ENCODE assay signal across 38 cellular contexts in genomic region chr10:112607506-112607905, GRCh38.
"Had no signal": no experiment of that assay in that cellular context is flagged by ENCODE, and none has a peak within 500 bp of the region (broad histone marks: within the 10 kb centered on the region; RNA-seq: fewer than 3 reads in every experiment).

No MANE protein-coding gene starts in this region.

- H3K4me3 Mint-ChIP-seq: activated naive CD4-positive, alpha-beta T cell treated with anti-CD3 and anti-CD28 coated beads for 36 hours; activated naive CD4-positive, alpha-beta T cell treated with anti-CD3 and anti-CD28 coated beads, Interleukin-2, amount 10 ng/mL, durations not matched to agents 7 days and 5 days; activated naive CD4-positive, alpha-beta T cell treated with anti-CD3 and anti-CD28 coated beads, Interleukin-2, amount 50 U/mL, for 24 hours; activated naive CD8-positive, alpha-beta T cell; activated naive CD8-positive, alpha-beta T cell treated with anti-CD3 and anti-CD28 coated beads for 36 hours; activated naive CD8-positive, alpha-beta T cell treated with anti-CD3 and anti-CD28 coated beads, Interleukin-2, amount 10 ng/mL, durations not matched to agents 7 days and 5 days; activated naive CD8-positive, alpha-beta T cell treated with anti-CD3 and anti-CD28 coated beads, Interleukin-2, amount 50 U/mL, for 24 hours; activated T-cell treated with anti-CD3 and anti-CD28 coated beads, Interleukin-2, amount 50 U/mL, for 24 hours; activated T-cell treated with anti-CD3 and anti-CD28 coated beads, Interleukin-2, amount 50 U/mL, for 4 hours; activated T-cell treated with anti-CD3 and anti-CD28 coated beads, Interleukin-2, amount 50 U/mL, for 72 hours; activated T-helper 1 cell treated with anti-CD3 and anti-CD28 coated beads, Interleukin-12 subunit alpha, Interleukin-12 subunit beta, Interleukin-2, Interleukin-4 antibody, amounts not matched to agents 30 ng/mL and 10 ng/mL and 1 ng/mL, durations not matched to agents 14 hours and 24 hours and 36 hours; activated T-helper 17 cell treated with anti-CD3 and anti-CD28 coated beads, Interleukin-2, amount 50 U/mL, for 72 hours; brain; central memory CD8-positive, alpha-beta T cell had no signal

- H3K27ac ChIP-seq: adrenal gland, ascending aorta, body of pancreas, brain microvascular endothelial cell, breast epithelium, cardiac muscle cell had no signal

- H3K36me3 ChIP-seq: adrenal gland, ascending aorta, brain microvascular endothelial cell, breast epithelium, cardiac muscle cell had no signal

- H3K4me1 ChIP-seq: adrenal gland, ascending aorta, body of pancreas, breast epithelium had no signal

- H3K4me1 Mint-ChIP-seq: activated naive CD4-positive, alpha-beta T cell treated with anti-CD3 and anti-CD28 coated beads, Interleukin-2, amount 10 ng/mL, durations not matched to agents 7 days and 5 days; activated naive CD4-positive, alpha-beta T cell treated with anti-CD3 and anti-CD28 coated beads, Interleukin-2, amount 50 U/mL, for 24 hours; activated naive CD8-positive, alpha-beta T cell treated with anti-CD3 and anti-CD28 coated beads, Interleukin-2, amount 10 ng/mL, durations not matched to agents 7 days and 5 days; activated naive CD8-positive, alpha-beta T cell treated with anti-CD3 and anti-CD28 coated beads, Interleukin-2, amount 50 U/mL, for 24 hours; activated T-helper 17 cell treated with anti-CD3 and anti-CD28 coated beads, Interleukin-2, amount 50 U/mL, for 72 hours; brain; central memory CD8-positive, alpha-beta T cell had no signal

- H3K27me3 Mint-ChIP-seq: activated naive CD4-positive, alpha-beta T cell treated with anti-CD3 and anti-CD28 coated beads, Interleukin-2, amount 10 ng/mL, durations not matched to agents 7 days and 5 days; activated naive CD4-positive, alpha-beta T cell treated with anti-CD3 and anti-CD28 coated beads, Interleukin-2, amount 50 U/mL, for 24 hours; activated naive CD8-positive, alpha-beta T cell; activated naive CD8-positive, alpha-beta T cell treated with anti-CD3 and anti-CD28 coated beads for 36 hours; activated naive CD8-positive, alpha-beta T cell treated with anti-CD3 and anti-CD28 coated beads, Interleukin-2, amount 10 ng/mL, durations not matched to agents 7 days and 5 days; activated naive CD8-positive, alpha-beta T cell treated with anti-CD3 and anti-CD28 coated beads, Interleukin-2, amount 50 U/mL, for 24 hours; activated T-cell treated with anti-CD3 and anti-CD28 coated beads, Interleukin-2, amount 50 U/mL, for 24 hours; activated T-helper 17 cell treated with anti-CD3 and anti-CD28 coated beads, Interleukin-2, amount 50 U/mL, for 72 hours; brain; central memory CD8-positive, alpha-beta T cell had no signal

- H3K27ac Mint-ChIP-seq: activated naive CD4-positive, alpha-beta T cell treated with anti-CD3 and anti-CD28 coated beads for 36 hours; activated naive CD4-positive, alpha-beta T cell treated with anti-CD3 and anti-CD28 coated beads, Interleukin-2, amount 10 ng/mL, durations not matched to agents 7 days and 5 days; activated naive CD4-positive, alpha-beta T cell treated with anti-CD3 and anti-CD28 coated beads, Interleukin-2, amount 50 U/mL, for 24 hours; activated naive CD4-positive, alpha-beta T cell treated with anti-CD3 and anti-CD28 coated beads, Interleukin-2, amount 50 U/mL, for 72 hours; activated naive CD8-positive, alpha-beta T cell; activated naive CD8-positive, alpha-beta T cell treated with anti-CD3 and anti-CD28 coated beads for 36 hours; activated naive CD8-positive, alpha-beta T cell treated with anti-CD3 and anti-CD28 coated beads, Interleukin-2, amount 10 ng/mL, durations not matched to agents 7 days and 5 days; activated naive CD8-positive, alpha-beta T cell treated with anti-CD3 and anti-CD28 coated beads, Interleukin-2, amount 50 U/mL, for 24 hours; activated T-cell treated with anti-CD3 and anti-CD28 coated beads, Interleukin-2, amount 50 U/mL, for 24 hours; activated T-cell treated with anti-CD3 and anti-CD28 coated beads, Interleukin-2, amount 50 U/mL, for 72 hours; activated T-helper 1 cell treated with anti-CD3 and anti-CD28 coated beads, Interleukin-12 subunit alpha, Interleukin-12 subunit beta, Interleukin-2, Interleukin-4 antibody, amounts not matched to agents 30 ng/mL and 10 ng/mL and 1 ng/mL, durations not matched to agents 14 hours and 24 hours and 36 hours; activated T-helper 17 cell treated with anti-CD3 and anti-CD28 coated beads, Interleukin-2, amount 50 U/mL, for 72 hours; activated T-helper 2 cell treated with anti-CD3 and anti-CD28 coated beads, Interferon-gamma antibody, Interleukin-2, Interleukin-4, amounts not matched to agents 10 μg/mL and 5 μg/mL and 100 μg/mL, durations not matched to agents 14 hours and 24 hours and 36 hours; brain had no signal

- H3K27me3 ChIP-seq: adrenal gland, ascending aorta, body of pancreas, brain microvascular endothelial cell, breast epithelium, cardiac muscle cell had no signal

- H3K9me3 Mint-ChIP-seq: activated naive CD4-positive, alpha-beta T cell treated with anti-CD3 and anti-CD28 coated beads for 36 hours; activated naive CD4-positive, alpha-beta T cell treated with anti-CD3 and anti-CD28 coated beads, Interleukin-2, amount 10 ng/mL, durations not matched to agents 7 days and 5 days; activated naive CD4-positive, alpha-beta T cell treated with anti-CD3 and anti-CD28 coated beads, Interleukin-2, amount 50 U/mL, for 24 hours; activated naive CD8-positive, alpha-beta T cell treated with anti-CD3 and anti-CD28 coated beads for 36 hours; activated naive CD8-positive, alpha-beta T cell treated with anti-CD3 and anti-CD28 coated beads, Interleukin-2, amount 10 ng/mL, durations not matched to agents 7 days and 5 days; activated T-cell treated with anti-CD3 and anti-CD28 coated beads, Interleukin-2, amount 50 U/mL, for 24 hours; activated T-cell treated with anti-CD3 and anti-CD28 coated beads, Interleukin-2, amount 50 U/mL, for 4 hours; activated T-cell treated with anti-CD3 and anti-CD28 coated beads, Interleukin-2, amount 50 U/mL, for 72 hours; activated T-helper 1 cell treated with anti-CD3 and anti-CD28 coated beads, Interleukin-12 subunit alpha, Interleukin-12 subunit beta, Interleukin-2, Interleukin-4 antibody, amounts not matched to agents 30 ng/mL and 10 ng/mL and 1 ng/mL, durations not matched to agents 14 hours and 24 hours and 36 hours; activated T-helper 17 cell treated with anti-CD3 and anti-CD28 coated beads, Interleukin-2, amount 50 U/mL, for 72 hours; activated T-helper 2 cell treated with anti-CD3 and anti-CD28 coated beads, Interferon-gamma antibody, Interleukin-2, Interleukin-4, amounts not matched to agents 10 μg/mL and 5 μg/mL and 100 μg/mL, durations not matched to agents 14 hours and 24 hours and 36 hours; central memory CD8-positive, alpha-beta T cell had no signal

- H3K9me3 ChIP-seq: adrenal gland, ascending aorta, body of pancreas, breast epithelium had no signal

- DNase-seq: activated effector memory CD4-positive, alpha-beta T cell treated with anti-CD3 and anti-CD28 coated beads, Interleukin-2, amount 50 U/mL, for 16 hours; activated effector memory CD4-positive, alpha-beta T cell treated with Interleukin-2 at 50 U/mL for 16 hours; activated gamma-delta T cell; activated gamma-delta T cell treated with Interleukin-2 at 50 U/mL for 16 hours; activated naive CD4-positive, alpha-beta T cell; activated naive CD4-positive, alpha-beta T cell treated with anti-CD3 and anti-CD28 coated beads for 36 hours; activated naive CD4-positive, alpha-beta T cell treated with anti-CD3 and anti-CD28 coated beads, Interleukin-2, amount 10 ng/mL, durations not matched to agents 7 days and 5 days; activated naive CD4-positive, alpha-beta T cell treated with anti-CD3 and anti-CD28 coated beads, Interleukin-2, amount 50 U/mL, for 16 hours; activated naive CD4-positive, alpha-beta T cell treated with Interleukin-2 at 50 U/mL for 16 hours; activated naive CD8-positive, alpha-beta T cell treated with anti-CD3 and anti-CD28 coated beads for 36 hours; activated naive CD8-positive, alpha-beta T cell treated with anti-CD3 and anti-CD28 coated beads, Interleukin-2, amount 10 ng/mL, durations not matched to agents 7 days and 5 days; activated naive CD8-positive, alpha-beta T cell treated with anti-CD3 and anti-CD28 coated beads, Interleukin-2, amount 50 U/mL, for 24 hours; activated T-cell treated with anti-CD3 and anti-CD28 coated beads, Interleukin-2, amount 50 U/mL, for 1 hour; activated T-cell treated with anti-CD3 and anti-CD28 coated beads, Interleukin-2, amount 50 U/mL, for 24 hours; activated T-cell treated with anti-CD3 and anti-CD28 coated beads, Interleukin-2, amount 50 U/mL, for 4 hours; activated T-cell treated with anti-CD3 and anti-CD28 coated beads, Interleukin-2, amount 50 U/mL, for 48 hours; activated T-cell treated with anti-CD3 and anti-CD28 coated beads, Interleukin-2, amount 50 U/mL, for 72 hours; adrenal gland; amniotic stem cell; amygdala; anterior cingulate cortex; aorta; body of pancreas; brain microvascular endothelial cell; caudate nucleus; central memory CD4-positive, alpha-beta T cell; cerebellar nuclear complex had no signal

- ATAC-seq: activated naive CD4-positive, alpha-beta T cell treated with anti-CD3 and anti-CD28 coated beads, Interleukin-2, amount 50 U/mL, for 72 hours; activated naive CD8-positive, alpha-beta T cell treated with anti-CD3 and anti-CD28 coated beads, Interleukin-2, amount 50 U/mL, for 24 hours; activated T-cell treated with anti-CD3 and anti-CD28 coated beads, Interleukin-2, amount 50 U/mL, for 4 hours; activated T-cell treated with anti-CD3 and anti-CD28 coated beads, Interleukin-2, amount 50 U/mL, for 72 hours; activated T-helper 17 cell treated with anti-CD3 and anti-CD28 coated beads, Interleukin-2, amount 50 U/mL, for 72 hours; body of pancreas had no signal

- H3K4me3 ChIP-seq: adrenal gland, ascending aorta, body of pancreas, breast epithelium, cardiac muscle cell had no signal
